8 cellular contexts compared by ENCODE assay signal in the genomic region with DNA sequence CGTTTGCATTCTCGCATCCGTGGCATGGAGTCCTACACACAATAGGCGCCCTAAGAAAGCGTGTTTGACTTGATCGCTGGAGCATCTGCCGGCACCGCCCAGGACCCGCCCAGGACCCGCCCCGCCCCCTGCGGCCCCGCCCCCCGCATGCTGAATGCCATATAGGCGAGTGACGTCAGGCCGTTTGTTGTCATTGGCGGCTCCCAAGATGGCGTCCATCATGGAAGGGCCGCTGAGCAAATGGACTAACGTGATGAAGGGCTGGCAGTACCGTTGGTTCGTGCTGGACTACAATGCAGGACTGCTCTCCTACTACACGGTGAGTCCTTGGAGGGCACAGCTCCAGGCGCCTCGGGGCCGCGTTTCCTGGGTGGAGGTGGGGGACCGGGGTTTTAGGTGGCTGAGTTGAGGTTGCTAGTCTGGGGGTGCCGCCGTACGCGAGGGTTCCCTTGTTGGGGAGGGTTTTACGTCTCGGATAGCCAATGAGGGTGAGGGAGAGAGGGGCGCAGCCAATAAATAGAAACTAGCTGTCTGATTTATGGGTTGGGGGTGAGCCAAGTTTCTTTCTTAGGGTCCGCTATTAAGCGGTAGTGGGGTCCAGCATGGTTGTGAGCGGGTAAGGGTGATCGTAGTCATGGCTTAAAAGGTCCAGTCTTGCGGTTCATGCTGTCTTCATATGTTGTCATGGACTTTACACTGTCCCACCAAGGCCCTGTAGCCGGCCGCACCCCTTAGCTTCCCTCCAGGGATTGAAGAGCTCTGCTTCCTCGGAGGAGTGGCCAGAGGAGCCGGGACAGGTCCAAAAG. TPM values are rescaled to one million over a fixed set of nuclear protein-coding genes. Genes with fewer than 3 reads are reported as not detected.
DNase-seq lines count a peak whose midpoint lies in the region; ATAC-seq, FAIRE-seq and TF ChIP-seq lines count a peak whose summit lies in the region.

A gene with protein sequence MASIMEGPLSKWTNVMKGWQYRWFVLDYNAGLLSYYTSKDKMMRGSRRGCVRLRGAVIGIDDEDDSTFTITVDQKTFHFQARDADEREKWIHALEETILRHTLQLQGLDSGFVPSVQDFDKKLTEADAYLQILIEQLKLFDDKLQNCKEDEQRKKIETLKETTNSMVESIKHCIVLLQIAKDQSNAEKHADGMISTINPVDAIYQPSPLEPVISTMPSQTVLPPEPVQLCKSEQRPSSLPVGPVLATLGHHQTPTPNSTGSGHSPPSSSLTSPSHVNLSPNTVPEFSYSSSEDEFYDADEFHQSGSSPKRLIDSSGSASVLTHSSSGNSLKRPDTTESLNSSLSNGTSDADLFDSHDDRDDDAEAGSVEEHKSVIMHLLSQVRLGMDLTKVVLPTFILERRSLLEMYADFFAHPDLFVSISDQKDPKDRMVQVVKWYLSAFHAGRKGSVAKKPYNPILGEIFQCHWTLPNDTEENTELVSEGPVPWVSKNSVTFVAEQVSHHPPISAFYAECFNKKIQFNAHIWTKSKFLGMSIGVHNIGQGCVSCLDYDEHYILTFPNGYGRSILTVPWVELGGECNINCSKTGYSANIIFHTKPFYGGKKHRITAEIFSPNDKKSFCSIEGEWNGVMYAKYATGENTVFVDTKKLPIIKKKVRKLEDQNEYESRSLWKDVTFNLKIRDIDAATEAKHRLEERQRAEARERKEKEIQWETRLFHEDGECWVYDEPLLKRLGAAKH (plus strand): TSS at position 190 of the 806 bp plus-strand sequence. CDS start 19 bp downstream, at position 209.

- H4K20me1 ChIP-seq in OCI-LY3 (ENCODE audit: insufficient read depth, low read length) (no peaks in the 10 kb centered on the region), endothelial cell of umbilical vein (replicated peaks; ENCODE audit: control insufficient read depth, extremely low read depth, insufficient read depth, low read length) (no peaks in the 10 kb centered on the region)

- peak; percentile 60 for TF ChIP-seq POLR2A in endothelial cell of umbilical vein (IDR thresholded peaks at IDR 0.05; ENCODE audit: low read depth, low read length)

- DNase-seq in Calu3 (peak; percentile 79), HuH-7.5 (ENCODE audit: low spot score) (peak; percentile 43), endothelial cell of umbilical vein (ENCODE audit: low read depth, low spot score) (peak; percentile 96)
- peak; percentile 90 for DNase-seq in activated CD8-positive, alpha-beta memory T cell treated with anti-CD3 and anti-CD28 coated beads, Interleukin-2, amount 50 U/mL, for 48 hours
- DNase-seq in stimulated activated CD8-positive, alpha-beta memory T cell treated with anti-CD3 and anti-CD28 coated beads, Interleukin-2, amount 100 ng/mL, for 48 hours (ENCODE audit: low read depth in 2 of 2): peak; percentile 70 to 78

- H3K36me3 Mint-ChIP-seq in Calu3 (ENCODE audit: insufficient read depth, unreplicated experiment): peaks cover 15% of the 10 kb centered on the region

- H3K9me3 Mint-ChIP-seq in Calu3 (ENCODE audit: low read depth, unreplicated experiment): no peaks in the 10 kb centered on the region

- H3K9me1 ChIP-seq in endothelial cell of umbilical vein (replicated peaks; ENCODE audit: control insufficient read depth, extremely low read depth, insufficient read depth, low read length): no peaks in the 10 kb centered on the region

- no peaks in the 10 kb centered on the region for H3K9me3 ChIP-seq in OCI-LY3 (ENCODE audit: insufficient read depth, low read length)
- no peaks in the 10 kb centered on the region for H3K9me3 ChIP-seq in endothelial cell of umbilical vein (replicated peaks; ENCODE audit: control insufficient read depth, insufficient read depth, low read length)
- H3K9me3 ChIP-seq in mononuclear cell (ENCODE audit: low read depth, low read length): no peaks in the 10 kb centered on the region

- H3K36me3 ChIP-seq in OCI-LY3 (replicated peaks; ENCODE audit: low read depth, low read length) (no peaks in the 10 kb centered on the region), endothelial cell of umbilical vein (ENCODE audit: control insufficient read depth in 2 of 2, extremely low read depth in 1 of 2, insufficient read depth in 2 of 2, low read length in 2 of 2) (no peaks in the 10 kb centered on the region)

- POLR2A ChIA-PET in endothelial cell of umbilical vein (lab: Charles Lee): interaction anchor here (0.7 kb wide), 1 partner anchor 11 kb away, joined by 5 read pairs; no protein-coding TSS in a partner anchor

- peak within 1 kb of the TSS; percentile 95 for H2AFZ ChIP-seq in OCI-LY3 (ENCODE audit: low read depth, low read length)
- H2AFZ ChIP-seq in endothelial cell of umbilical vein (ENCODE audit: low read depth, low read length): peak within 1 kb of the TSS; percentile 66

- FAIRE-seq in endothelial cell of umbilical vein (lab: Jason Lieb, UNC): peak; percentile 94

- H3K4me3 Mint-ChIP-seq in Calu3 (ENCODE audit: low read depth, unreplicated experiment): peak within 1 kb of the TSS; percentile 97

- ATAC-seq in GM21515 (IDR thresholded peaks at IDR 0.05; ENCODE audit: unreplicated experiment): peak; percentile 92

- no peaks in the 10 kb centered on the region for H3K27me3 Mint-ChIP-seq in Calu3 (ENCODE audit: unreplicated experiment)

- H3K4me2 ChIP-seq in OCI-LY3 (ENCODE audit: low read length) (peak within 1 kb of the TSS; percentile 73), endothelial cell of umbilical vein (ENCODE audit: insufficient read depth, low read length) (peak within 1 kb of the TSS; percentile 89)

- H3K4me1 Mint-ChIP-seq in Calu3 (ENCODE audit: low read depth, unreplicated experiment): peaks cover 55% of the 10 kb centered on the region

- no peak for TF ChIP-seq CTCF in Calu3 (IDR thresholded peaks at IDR 0.05; ENCODE audit: unreplicated experiment)
- TF ChIP-seq CTCF in OCI-LY3 (IDR thresholded peaks at IDR 0.05; ENCODE audit: low read depth, low read length): no peak
- no peak for TF ChIP-seq CTCF in endothelial cell of umbilical vein (IDR thresholded peaks at IDR 0.05; ENCODE audit: extremely low read depth in 1 of 2, insufficient read depth in 1 of 2, low read depth in 1 of 2, low read length in 2 of 2)

- CTCF ChIA-PET in Calu3 (lab: Charles Lee) (interaction anchor here (0.7 to 1.0 kb wide), 3 partner anchors 10 to 346 kb away, joined by 3 to 4 read pairs (median 3); no protein-coding TSS in a partner anchor), endothelial cell of umbilical vein (lab: Charles Lee) (interaction anchor here (0.8 to 3.8 kb wide), 3 partner anchors 10 to 152 kb away, joined by 3 to 21 read pairs (median 5); no protein-coding TSS in a partner anchor)

- H3K4me3 ChIP-seq in OCI-LY3 (ENCODE audit: low read length) (peak within 1 kb of the TSS; percentile 100), endothelial cell of umbilical vein (replicated peaks in 1 of 3; ENCODE audit: insufficient read depth in 1 of 3, low read depth in 1 of 3, low read length in 3 of 3) (peak within 1 kb of the TSS; percentile 89 to 95 (median 92)), mononuclear cell (ENCODE audit: low read length) (peak within 1 kb of the TSS; percentile 86)

- H3K27ac ChIP-seq in OCI-LY3 (ENCODE audit: low read length) (no peak within 1 kb of the TSS), endothelial cell of umbilical vein (ENCODE audit: insufficient read depth, low read depth, low read length) (peak within 1 kb of the TSS; percentile 50)

- H3K9ac ChIP-seq in OCI-LY3 (ENCODE audit: low read length) (peak within 1 kb of the TSS; percentile 76), endothelial cell of umbilical vein (replicated peaks; ENCODE audit: extremely low read depth, insufficient read depth, low read length) (peak within 1 kb of the TSS; percentile 74)

- H3K4me1 ChIP-seq in OCI-LY3 (ENCODE audit: low read length): peaks cover 5% of the 10 kb centered on the region
- H3K4me1 ChIP-seq in endothelial cell of umbilical vein (ENCODE audit: control insufficient read depth, extremely low read depth, insufficient read depth, low read length): peaks cover 28% of the 10 kb centered on the region
- peaks cover 30% of the 10 kb centered on the region for H3K4me1 ChIP-seq in mononuclear cell (ENCODE audit: insufficient read depth, low read length)

- peaks cover 5% of the 10 kb centered on the region; the same call in 1 of the 2 replicates for H3K79me2 ChIP-seq in OCI-LY3 (ENCODE audit: low read length)
- H3K79me2 ChIP-seq in endothelial cell of umbilical vein (ENCODE audit: control insufficient read depth, insufficient read depth, low read length): peaks cover 34% of the 10 kb centered on the region

- intact Hi-C loops in Calu3 (cut with micrococcal nuclease; ENCODE audit: unreplicated experiment) (loop anchor here (5.0 kb wide), 1 partner anchor 50 kb away; no protein-coding TSS in a partner anchor), endothelial cell of umbilical vein (cut with micrococcal nuclease) (loop anchor here (2.0 kb wide), 2 partner anchors 54 to 152 kb away; no protein-coding TSS in a partner anchor)

- BruUV-seq in Calu3 (replicated peaks; lab: Mats Ljungman, UMichigan) (TSS peak; percentile 51), endothelial cell of umbilical vein (replicated peaks; lab: Mats Ljungman, UMichigan) (no TSS peak)

- H3K27me3 ChIP-seq in OCI-LY3 (ENCODE audit: low read depth, low read length) (no peaks in the 10 kb centered on the region), endothelial cell of umbilical vein (ENCODE audit: control insufficient read depth in 2 of 2, insufficient read depth in 2 of 2, low read length in 2 of 2) (peaks cover 2 to 3% of the 10 kb centered on the region in 2 experiments), mononuclear cell (ENCODE audit: insufficient read depth, low read length) (no peaks in the 10 kb centered on the region)

- H3K27ac Mint-ChIP-seq in Calu3 (ENCODE audit: unreplicated experiment): peak within 1 kb of the TSS; percentile 98

- dilution Hi-C loops in endothelial cell of umbilical vein (cut with MboI; ENCODE audit: extremely low pct_ligation_motif_present, low sequenced_read_pairs): no loop called here

TF ChIP-seq in endothelial cell of umbilical vein, 7 proteins besides CTCF, POLR2A, EP300 and RAD21:
- no peak for TF ChIP-seq GATA2 (IDR thresholded peaks at IDR 0.05; ENCODE audit: insufficient read depth, insufficient read length, low read depth, low read length)
- peak; percentile 36 for TF ChIP-seq POLR2AphosphoS5 (IDR thresholded peaks at IDR 0.05; ENCODE audit: insufficient read depth, low read depth, low read length)
TF ChIP-seq in endothelial cell of umbilical vein: peak in this region for 1.

RNA-seq across cellular contexts. Expression of the gene that starts here (rescaled TPM):
- total RNA-seq in Calu3 (2022) (64.4 and 67.6 TPM in 2 replicates), endothelial cell of umbilical vein (74.8 and 80.3 TPM in 2 replicates), mononuclear cell (70.5 TPM)
- 46.2 and 52.5 TPM in 2 replicates for polyA plus RNA-seq in endothelial cell of umbilical vein
- 55.0 and 58.8 TPM in 2 replicates for polyA plus RNA-seq in endothelial cell of umbilical vein (2011; cell fraction: cytosol; rRNA removed)
- polyA plus RNA-seq in endothelial cell of umbilical vein (2011; cell fraction: nucleus; rRNA removed): 90.8 and 101 TPM in 2 replicates
- 47.7 and 64.7 TPM in 2 replicates for polyA plus RNA-seq in endothelial cell of umbilical vein (2012)
- polyA minus RNA-seq in endothelial cell of umbilical vein: 165 and 179 TPM in 2 replicates
- 50.0 TPM for polyA minus RNA-seq in endothelial cell of umbilical vein (2011; cell fraction: cytosol; rRNA and poly(A)+ RNA removed)
- 155 and 206 TPM in 2 replicates for polyA minus RNA-seq in endothelial cell of umbilical vein (2011; cell fraction: nucleus; rRNA and poly(A)+ RNA removed)

Comparison
In these comparisons a context has a peak if more than half of its experiments do, and no peak if none do; other contexts are left out.
1. DNase-seq: peak in every context shown above with its lines; median percentile 96 in endothelial cell of umbilical vein; 90 in activated CD8-positive, alpha-beta memory T cell treated with anti-CD3 and anti-CD28 coated beads, Interleukin-2, amount 50 U/mL, for 48 hours; 79 in Calu3; 74 in stimulated activated CD8-positive, alpha-beta memory T cell treated with anti-CD3 and anti-CD28 coated beads, Interleukin-2, amount 100 ng/mL, for 48 hours; 43 in HuH-7.5.